10 cellular contexts compared by ENCODE assay signal in genomic region chr6:28656715-28657114, GRCh38.
DNase-seq lines count a peak whose midpoint lies in the region; ATAC-seq, FAIRE-seq and TF ChIP-seq lines count a peak whose summit lies in the region.
"Had no signal": no experiment of that assay in that cellular context is flagged by ENCODE, and none has a peak within 500 bp of the region (broad histone marks: within the 10 kb centered on the region; RNA-seq: fewer than 3 reads in every experiment).

No MANE protein-coding gene starts in this region.

- TF ChIP-seq CTCF in A549 (IDR thresholded peaks at IDR 0.05) (no peak), GM10266 (IDR thresholded peaks at IDR 0.05; ENCODE audit: control insufficient read depth, insufficient read depth, low read depth, missing control alignments) (peak; percentile 2), OCI-LY7 (conservative IDR thresholded peaks at IDR 0.05; ENCODE audit: low read length) (peak; percentile 50; the same call in 1 of the 2 replicates), hepatocyte (IDR thresholded peaks at IDR 0.05; ENCODE audit: poor library complexity) (no peak)

- H3K27ac ChIP-seq in A549 (no peak overlapping the region), OCI-LY7 (ENCODE audit: low read depth, low read length, poor library complexity, severe bottlenecking) (no peak overlapping the region), hepatocyte (peak overlapping the region; percentile 57)
- H3K27ac ChIP-seq: cardiac muscle cell had no signal

- H3K4me3 ChIP-seq in A549 = no peak overlapping the region
- peak overlapping the region; percentile 82 for H3K4me3 ChIP-seq in OCI-LY7 (ENCODE audit: low read depth, low read length, poor library complexity, severe bottlenecking)
- peak overlapping the region; percentile 58 for H3K4me3 ChIP-seq in hepatocyte

- no peak for TF ChIP-seq RAD21 in A549 (conservative IDR thresholded peaks at IDR 0.05 in 1 of 2, IDR thresholded peaks at IDR 0.05 in 1 of 2)

- H3K79me2 ChIP-seq in OCI-LY7 (ENCODE audit: insufficient read depth, low read depth, low read length) (no peaks in the 10 kb centered on the region), hepatocyte (no peaks in the 10 kb centered on the region)

- H3K27me3 ChIP-seq in hepatocyte = peaks cover 3% of the 10 kb centered on the region
- H3K27me3 ChIP-seq: cardiac muscle cell had no signal

- DNase-seq in A549 (ENCODE audit: low read depth in 1 of 2, low spot score in 1 of 2) = no peak
- DNase-seq in GM10266 (ENCODE audit: extremely low spot score) = no peak
- peak; percentile 26 for DNase-seq in OCI-LY7 (ENCODE audit: low spot score)
- no peak for DNase-seq in hepatocyte (ENCODE audit: low spot score)
- no peak for DNase-seq in occipital lobe (lab: John Stamatoyannopoulos, UW)
- DNase-seq in HTR-8/SVneo (ENCODE audit: insufficient read length, low spot score) = no peak
- DNase-seq: NCI-H2171 had no signal

- peak overlapping the region; percentile 76; the same call in 1 of the 3 replicates for H3K4me2 ChIP-seq in A549
- H3K4me2 ChIP-seq in OCI-LY7 (ENCODE audit: low read length) = peak overlapping the region; percentile 86
- H3K4me2 ChIP-seq in hepatocyte = peak overlapping the region; percentile 90

- H3K9me3 ChIP-seq in A549 (no peaks in the 10 kb centered on the region), OCI-LY7 (ENCODE audit: low read length) (no peaks in the 10 kb centered on the region), hepatocyte (ENCODE audit: low read depth) (no peaks in the 10 kb centered on the region)

- CTCF ChIA-PET in A549 (lab: Yijun Ruan, JAX) = interaction anchor here (1.1 kb wide), 1 partner anchor 71 kb away, joined by 3 read pairs; no protein-coding TSS in a partner anchor
- CTCF ChIA-PET in OCI-LY7 (lab: Charles Lee; ENCODE audit: unreplicated experiment) = no interaction called here

- H2AFZ ChIP-seq in OCI-LY7 (ENCODE audit: low read length) = peak overlapping the region; percentile 98
- H2AFZ ChIP-seq in hepatocyte = peak overlapping the region; percentile 50

- no peak for TF ChIP-seq EP300 in A549 (IDR thresholded peaks at IDR 0.05)

- ATAC-seq in A549 (no peak), GM19351 (IDR thresholded peaks at IDR 0.05; ENCODE audit: unreplicated experiment) (no peak), HG02798 (IDR thresholded peaks at IDR 0.05; ENCODE audit: poor library complexity, unreplicated experiment) (no peak)

- WGBS in A549 (ENCODE audit: missing lambda C conversion rate) = 76% methylated on average over 3 of the region's 3 CpGs
- 29% methylated on average over 3 of the region's 3 CpGs for WGBS in hepatocyte (ENCODE audit: low lambda C conversion rate, missing lambda C conversion rate)

- H3K9me2 ChIP-seq in OCI-LY7 (ENCODE audit: insufficient read depth, low read length) = no peaks in the 10 kb centered on the region
- H3K9me2 ChIP-seq in hepatocyte (replicated peaks; ENCODE audit: insufficient read depth) = no peaks in the 10 kb centered on the region

- FAIRE-seq in A549 (lab: Jason Lieb, UNC) = no peak
- FAIRE-seq in HTR-8/SVneo (lab: Jason Lieb, UNC) = no peak

- POLR2A ChIA-PET in A549 (lab: Yijun Ruan, JAX) = no interaction called here
- POLR2A ChIA-PET in OCI-LY7 (lab: Charles Lee) = no interaction called here

- H3K36me3 ChIP-seq in OCI-LY7 (ENCODE audit: insufficient read depth, low read length) (no peaks in the 10 kb centered on the region), hepatocyte (replicated peaks; ENCODE audit: insufficient read depth, low read depth) (no peaks in the 10 kb centered on the region)
- H3K36me3 ChIP-seq: cardiac muscle cell had no signal

- BruUV-seq in OCI-LY7 (replicated peaks; lab: Mats Ljungman, UMichigan) = no TSS peak

- intact Hi-C loops in OCI-LY7 (cut with micrococcal nuclease; ENCODE audit: unreplicated experiment) = loop anchor here (5.0 to 10.0 kb wide), 3 partner anchors 326 to 1182 kb away; partner anchors contain the start of gene ZNF184

- no peaks in the 10 kb centered on the region for H4K20me1 ChIP-seq in OCI-LY7 (ENCODE audit: insufficient read depth, low read length)
- H4K20me1 ChIP-seq in hepatocyte (ENCODE audit: insufficient read depth, poor library complexity, severe bottlenecking) = no peaks in the 10 kb centered on the region

- no peaks in the 10 kb centered on the region for H3K4me1 ChIP-seq in A549
- H3K4me1 ChIP-seq in OCI-LY7 (ENCODE audit: insufficient read depth, low read length, poor library complexity, severe bottlenecking) = peaks cover 18% of the 10 kb centered on the region
- H3K4me1 ChIP-seq in hepatocyte (ENCODE audit: insufficient read depth) = peaks cover 6% of the 10 kb centered on the region

- no peak for TF ChIP-seq POLR2A in A549 (IDR thresholded peaks at IDR 0.05; ENCODE audit: low read length)

TF ChIP-seq in A549, 52 proteins besides CTCF, POLR2A, EP300 and RAD21:
- no peak for TF ChIP-seq ELK1 (IDR thresholded peaks at IDR 0.05; ENCODE audit: low read depth, low read length)
- TF ChIP-seq NFE2L2 (conservative IDR thresholded peaks at IDR 0.05; ENCODE audit: low read length) = no peak
- no peak for TF ChIP-seq JUNB (IDR thresholded peaks at IDR 0.05)

Comparison
In these comparisons a context has a peak if more than half of its experiments do, and no peak if none do; other contexts are left out.
1. CTCF ChIP-seq: peak in GM10266 (single experiment) and OCI-LY7 (single experiment); none in A549 (single experiment) and hepatocyte (single experiment).
2. Peak in every context shown above with its lines, with median percentiles within 50 percentile points of each other: H3K4me2 ChIP-seq.